ENCODE assay signal across 8 cellular contexts in genomic region chr12:132963947-132964346, GRCh38. TPM values are rescaled to one million over a fixed set of nuclear protein-coding genes. Genes with fewer than 3 reads are reported as not detected.
DNase-seq lines count a peak whose midpoint lies in the region; ATAC-seq and TF ChIP-seq lines count a peak whose summit lies in the region.
"Not testable (repeated sequence)": the region's sequence is repeated elsewhere in the genome, so short reads cannot be mapped to it uniquely, and the experiment has no call there.

No MANE protein-coding gene starts in this region.

- not testable (repeated sequence) for BruUV-seq in A673 (replicated peaks; lab: Mats Ljungman, UMichigan)

- POLR2A ChIA-PET in A673 (lab: Charles Lee; ENCODE audit: low non-redundant PET); activated CD4-positive, alpha-beta T cell treated with anti-CD3 and anti-CD28 coated beads for 36 hours (lab: Charles Lee): not testable (repeated sequence)

- H3K36me3 Mint-ChIP-seq in activated CD4-positive, alpha-beta T cell treated with anti-CD3 and anti-CD28 coated beads for 36 hours (ENCODE audit: low read depth) = peaks cover 26% of the 10 kb centered on the region

- H3K4me3 ChIP-seq in A673 (ENCODE audit: low read depth, low read length, poor library complexity, severe bottlenecking); GM23248; cardiac fibroblast (replicated peaks in 1 of 2; ENCODE audit: low read depth in 2 of 2, low read length in 2 of 2); gastroesophageal sphincter; right lobe of liver; psoas muscle: not testable (repeated sequence)

- H3K9ac ChIP-seq in GM23248 = not testable (repeated sequence)

- CTCF ChIA-PET in A673 (lab: Charles Lee) = not testable (repeated sequence)
- CTCF ChIA-PET in activated CD4-positive, alpha-beta T cell treated with anti-CD3 and anti-CD28 coated beads for 36 hours (lab: Charles Lee) = interaction anchor here (1.1 kb wide), 1 partner anchor 23 kb away, joined by 3 read pairs; no protein-coding TSS in a partner anchor

- not testable (repeated sequence) for H3K27me3 Mint-ChIP-seq in activated CD4-positive, alpha-beta T cell treated with anti-CD3 and anti-CD28 coated beads for 36 hours

- in situ Hi-C loops in GM23248 (cut with MboI) = not testable (repeated sequence)

- H3K9me2 ChIP-seq in GM23248 (ENCODE audit: insufficient read depth) = not testable (repeated sequence)

- H3K27ac Mint-ChIP-seq in activated CD4-positive, alpha-beta T cell treated with anti-CD3 and anti-CD28 coated beads for 36 hours = not testable (repeated sequence)

- ATAC-seq in activated CD4-positive, alpha-beta T cell treated with anti-CD3 and anti-CD28 coated beads for 36 hours; gastroesophageal sphincter; right lobe of liver; psoas muscle: not testable (repeated sequence)

- H3K36me3 ChIP-seq in A673 (ENCODE audit: insufficient read depth, low read length, poor library complexity, severe bottlenecking); GM23248 (ENCODE audit: low read depth); right lobe of liver; psoas muscle (ENCODE audit: insufficient read depth in 1 of 2, low read depth in 1 of 2): not testable (repeated sequence)
- H3K36me3 ChIP-seq in gastroesophageal sphincter = peaks cover 0 to 64% of the 10 kb centered on the region in 2 donors

- not testable (repeated sequence) for H3F3A ChIP-seq in GM23248 (ENCODE audit: insufficient read depth)

- H4K20me1 ChIP-seq in GM23248 (ENCODE audit: insufficient read depth) = not testable (repeated sequence)

- DNase-seq in A673 (ENCODE audit: low spot score) (peak; percentile 15), GM23248 (peak; percentile 28), NCI-H69 (lab: John Stamatoyannopoulos, UW) (peak; percentile 7), cardiac fibroblast (ENCODE audit: low read depth in 2 of 2) (peak in 1 of 2 donors; percentile 38)
- peak; percentile 53 for DNase-seq in activated CD4-positive, alpha-beta T cell treated with anti-CD3 and anti-CD28 coated beads for 36 hours
- not testable (repeated sequence) for DNase-seq in right lobe of liver, psoas muscle

- not testable (repeated sequence) for H3K79me2 ChIP-seq in GM23248 (ENCODE audit: insufficient read depth)

- H3K9me3 Mint-ChIP-seq in activated CD4-positive, alpha-beta T cell treated with anti-CD3 and anti-CD28 coated beads for 36 hours (ENCODE audit: low read depth) = not testable (repeated sequence)

- not testable (repeated sequence) for TF ChIP-seq EP300 in gastroesophageal sphincter (IDR thresholded peaks at IDR 0.05)

- 44 to 46% methylated on average over 10 of the region's 10 CpGs for WGBS in GM23248 (ENCODE audit: low coverage in 1 of 2, low lambda C conversion rate in 2 of 2, missing lambda C conversion rate in 2 of 2), 2 experiments
- 33 to 40% methylated on average over 1 to 8 of the region's 10 CpGs for WGBS in gastroesophageal sphincter (ENCODE audit: low coverage in 1 of 2), 2 donors
- WGBS in right lobe of liver (ENCODE audit: insufficient coverage, low coverage, low lambda C conversion rate, missing lambda C conversion rate) = 51% methylated on average over 3 of the region's 10 CpGs
- 44 to 52% (median 45%) methylated on average over 10 of the region's 10 CpGs for WGBS in psoas muscle, 3 donors

- not testable (repeated sequence) for H3K27me3 ChIP-seq in A673 (replicated peaks; ENCODE audit: insufficient read depth, low read depth, low read length, poor library complexity); GM23248 (replicated peaks; ENCODE audit: insufficient read depth); gastroesophageal sphincter; right lobe of liver; psoas muscle (ENCODE audit: insufficient read depth in 3 of 3, low read length in 2 of 3)

- not testable (repeated sequence) for H3K4me2 ChIP-seq in GM23248 (ENCODE audit: unreplicated experiment)

- TF ChIP-seq CTCF in A673 (conservative IDR thresholded peaks at IDR 0.05; ENCODE audit: low read depth, low read length) (peak; percentile 34), cardiac fibroblast (IDR thresholded peaks at IDR 0.05; ENCODE audit: low read depth, low read length) (peak; percentile 39), gastroesophageal sphincter (IDR thresholded peaks at IDR 0.05) (peak in 3 of 4 experiments; percentile 26 to 60 (median 42)), right lobe of liver (IDR thresholded peaks at IDR 0.05) (peak in 3 of 4 donors; percentile 14 to 29 (median 26)), psoas muscle (IDR thresholded peaks at IDR 0.05) (peak; percentile 16)

- not testable (repeated sequence) for H3K27ac ChIP-seq in A673 (ENCODE audit: low read depth, low read length, poor library complexity, severe bottlenecking); GM23248; gastroesophageal sphincter; right lobe of liver; psoas muscle

- H3K4me1 Mint-ChIP-seq in activated CD4-positive, alpha-beta T cell treated with anti-CD3 and anti-CD28 coated beads for 36 hours = not testable (repeated sequence)

- H3K9me3 ChIP-seq in A673 (ENCODE audit: low read depth, low read length, poor library complexity, severe bottlenecking) (peaks cover 29% of the 10 kb centered on the region), gastroesophageal sphincter (peaks cover 0 to 29% (median 0%) of the 10 kb centered on the region in 3 donors), psoas muscle (peaks cover 11% of the 10 kb centered on the region)
- H3K9me3 ChIP-seq in GM23248 (ENCODE audit: low read depth); right lobe of liver: not testable (repeated sequence)

- H3K4me3 Mint-ChIP-seq in activated CD4-positive, alpha-beta T cell treated with anti-CD3 and anti-CD28 coated beads for 36 hours = not testable (repeated sequence)

- intact Hi-C loops in A673 (cut with micrococcal nuclease; ENCODE audit: unreplicated experiment); activated CD4-positive, alpha-beta T cell treated with anti-CD3 and anti-CD28 coated beads for 36 hours (cut with DNase I, micrococcal nuclease); right lobe of liver (cut with DNase I); psoas muscle (cut with DNase I): not testable (repeated sequence)

- not testable (repeated sequence) for H2AFZ ChIP-seq in GM23248

- not testable (repeated sequence) for TF ChIP-seq POLR2A in gastroesophageal sphincter (IDR thresholded peaks at IDR 0.05); right lobe of liver (IDR thresholded peaks at IDR 0.05)

- not testable (repeated sequence) for H3K4me1 ChIP-seq in A673 (ENCODE audit: insufficient read depth, low read length, poor library complexity, severe bottlenecking); GM23248 (ENCODE audit: insufficient read depth); gastroesophageal sphincter; right lobe of liver; psoas muscle

RNA-seq across cellular contexts. Expression of gene ZNF605, which starts 7.8 kb away (rescaled TPM):
- total RNA-seq in A673 (2021) (12.9 and 13.0 TPM in 2 replicates), gastroesophageal sphincter (10 to 100 TPM in 1 of 4 donors, 1 to 10 TPM in 3; 2.9 to 11.8 (median 6.3) TPM), right lobe of liver (1 to 10 TPM; 2.2 to 7.9 (median 5.7) TPM), psoas muscle (1 to 10 TPM; 6.6 to 8.8 (median 7.8) TPM)
- 9.2 and 15.6 TPM in 2 replicates for total RNA-seq in GM23248 (2014; rRNA removed; shearing (Covaris generic))
- polyA plus RNA-seq in GM23248 (2016; fragmentation: Nextera tagmentation; extraction: Ambion mirVana) (5.7 and 7.5 TPM in 2 replicates), psoas muscle (1 to 10 TPM; 1.6 to 4.1 (median 2.5) TPM)
- total RNA-seq in activated CD4-positive, alpha-beta T cell treated with anti-CD3 and anti-CD28 coated beads for 36 hours = 1 to 10 TPM; 8.0 to 8.3 TPM

RNA-seq across cellular contexts. Expression of gene ZNF26, which starts 22.2 kb away (rescaled TPM):
- total RNA-seq in A673 (2021) (16.0 and 17.1 TPM in 2 replicates), gastroesophageal sphincter (1 to 10 TPM; 6.7 to 9.8 (median 9.2) TPM), right lobe of liver (10 to 100 TPM in 1 of 6 experiments, 1 to 10 TPM in 5; 3.2 to 14.9 (median 3.9) TPM), psoas muscle (1 to 10 TPM; 2.9 to 3.9 (median 3.3) TPM)
- 7.2 and 12.3 TPM in 2 replicates for total RNA-seq in GM23248 (2014; rRNA removed; shearing (Covaris generic))
- polyA plus RNA-seq in GM23248 (2016; fragmentation: Nextera tagmentation; extraction: Ambion mirVana) (6.4 and 6.7 TPM in 2 replicates), psoas muscle (1 to 10 TPM; 1.4 to 4.0 (median 2.1) TPM)
- 10 to 100 TPM; 12.3 to 17.0 TPM for total RNA-seq in activated CD4-positive, alpha-beta T cell treated with anti-CD3 and anti-CD28 coated beads for 36 hours
